Comparison of ENCODE assay signal across 14 cellular contexts in genomic region chr13:35720290-35720689, GRCh38.
DNase-seq lines count a peak whose midpoint lies in the region; ATAC-seq, FAIRE-seq and TF ChIP-seq lines count a peak whose summit lies in the region.
"Had no signal": no experiment of that assay in that cellular context is flagged by ENCODE, and none has a peak within 500 bp of the region (broad histone marks: within the 10 kb centered on the region; RNA-seq: fewer than 3 reads in every experiment).

No MANE protein-coding gene starts in this region.

- no peak for ATAC-seq in heart left ventricle
- peak; percentile 50 for ATAC-seq in left lung
- ATAC-seq in right lobe of liver: no peak
- no peak for ATAC-seq in stimulated activated naive CD8-positive, alpha-beta T cell treated with anti-CD3 and anti-CD28 coated beads, Interleukin-15, amount 100 ng/mL, for 72 hours

- H3K4me1 Mint-ChIP-seq in astrocyte (ENCODE audit: low read depth, unreplicated experiment): no peaks in the 10 kb centered on the region
- H3K4me1 Mint-ChIP-seq in stimulated activated naive CD8-positive, alpha-beta T cell treated with anti-CD3 and anti-CD28 coated beads, Interleukin-15, amount 100 ng/mL, for 72 hours: peaks cover 8% of the 10 kb centered on the region

- no peaks in the 10 kb centered on the region for H3K79me2 ChIP-seq in astrocyte (ENCODE audit: insufficient read depth, low read length)

- H3K4me3 ChIP-seq in left ventricle myocardium inferior: no peak overlapping the region
- H3K4me3 ChIP-seq in heart left ventricle: peak overlapping the region in 1 of 12 donors; percentile 31
- H3K4me3 ChIP-seq in astrocyte (ENCODE audit: insufficient read depth, low read depth, low read length): no peak overlapping the region
- no peak overlapping the region for H3K4me3 ChIP-seq in left lung
- H3K4me3 ChIP-seq in right lobe of liver: no peak overlapping the region
- H3K4me3 ChIP-seq: K562 had no signal

- H3K27ac Mint-ChIP-seq in astrocyte (ENCODE audit: unreplicated experiment): no peak overlapping the region
- H3K27ac Mint-ChIP-seq in stimulated activated naive CD8-positive, alpha-beta T cell treated with anti-CD3 and anti-CD28 coated beads, Interleukin-15, amount 100 ng/mL, for 72 hours: no peak overlapping the region

- intact Hi-C loops in left ventricle myocardium inferior (cut with micrococcal nuclease): no loop called here
- intact Hi-C loops in heart left ventricle (cut with DNase I): loop anchor here in 7 of 10 donors (2.0 to 10.0 kb wide), 11 partner anchors 67 to 545 kb away; no protein-coding TSS in a partner anchor
- intact Hi-C loops in left lung (cut with DNase I): no loop called here
- intact Hi-C loops in right lobe of liver (cut with DNase I): no loop called here

- no peaks in the 10 kb centered on the region for H3K36me3 ChIP-seq in left ventricle myocardium inferior
- no peaks in the 10 kb centered on the region for H3K36me3 ChIP-seq in heart left ventricle
- H3K36me3 ChIP-seq in astrocyte (ENCODE audit: insufficient read depth, low read length): no peaks in the 10 kb centered on the region
- H3K36me3 ChIP-seq in left lung: no peaks in the 10 kb centered on the region
- H3K36me3 ChIP-seq in right lobe of liver: no peaks in the 10 kb centered on the region
- H3K36me3 ChIP-seq: SJCRH30 had no signal

- H3K9me3 ChIP-seq in left ventricle myocardium inferior (replicated peaks) (no peaks in the 10 kb centered on the region), heart left ventricle (no peaks in the 10 kb centered on the region), astrocyte (ENCODE audit: insufficient read depth, low read depth, low read length) (no peaks in the 10 kb centered on the region), left lung (no peaks in the 10 kb centered on the region), right lobe of liver (no peaks in the 10 kb centered on the region)
- H3K9me3 ChIP-seq: Caco-2, SJCRH30 had no signal

- peaks cover 46% of the 10 kb centered on the region for H3K4me1 ChIP-seq in left ventricle myocardium inferior
- peaks cover 0 to 42% (median 24%) of the 10 kb centered on the region in 12 donors for H3K4me1 ChIP-seq in heart left ventricle
- peaks cover 3% of the 10 kb centered on the region for H3K4me1 ChIP-seq in astrocyte (ENCODE audit: insufficient read depth, low read length)
- peaks cover 0 to 9% of the 10 kb centered on the region in 2 donors for H3K4me1 ChIP-seq in left lung
- H3K4me1 ChIP-seq in right lobe of liver: no peaks in the 10 kb centered on the region
- H3K4me1 ChIP-seq: Caco-2, SJCRH30 had no signal

- H3K9me3 Mint-ChIP-seq in astrocyte (ENCODE audit: unreplicated experiment): no peaks in the 10 kb centered on the region
- H3K9me3 Mint-ChIP-seq in stimulated activated naive CD8-positive, alpha-beta T cell treated with anti-CD3 and anti-CD28 coated beads, Interleukin-15, amount 100 ng/mL, for 72 hours: no peaks in the 10 kb centered on the region
- H3K9me3 Mint-ChIP-seq: CD14-positive monocyte had no signal

- H3K9ac ChIP-seq in astrocyte (ENCODE audit: low read length): no peak overlapping the region

- H3K27me3 Mint-ChIP-seq in astrocyte (ENCODE audit: low read depth, unreplicated experiment): peaks cover 8% of the 10 kb centered on the region
- peaks cover 39% of the 10 kb centered on the region for H3K27me3 Mint-ChIP-seq in stimulated activated naive CD8-positive, alpha-beta T cell treated with anti-CD3 and anti-CD28 coated beads, Interleukin-15, amount 100 ng/mL, for 72 hours

- no peak overlapping the region for H3K4me3 Mint-ChIP-seq in astrocyte (ENCODE audit: unreplicated experiment)
- peak overlapping the region in 1 of 2 donors; percentile 58 for H3K4me3 Mint-ChIP-seq in stimulated activated naive CD8-positive, alpha-beta T cell treated with anti-CD3 and anti-CD28 coated beads, Interleukin-15, amount 100 ng/mL, for 72 hours

- H3K27me3 ChIP-seq in left ventricle myocardium inferior (ENCODE audit: low read depth): no peaks in the 10 kb centered on the region
- no peaks in the 10 kb centered on the region for H3K27me3 ChIP-seq in heart left ventricle
- H3K27me3 ChIP-seq in astrocyte (ENCODE audit: insufficient read depth, low read length): no peaks in the 10 kb centered on the region
- H3K27me3 ChIP-seq in left lung: no peaks in the 10 kb centered on the region
- no peaks in the 10 kb centered on the region for H3K27me3 ChIP-seq in right lobe of liver
- H3K27me3 ChIP-seq: SJCRH30 had no signal

- TF ChIP-seq POLR2A in heart left ventricle (IDR thresholded peaks at IDR 0.05): no peak
- no peak for TF ChIP-seq POLR2A in right lobe of liver (IDR thresholded peaks at IDR 0.05)

- H3K4me2 ChIP-seq in astrocyte (ENCODE audit: low read length): peak overlapping the region; percentile 79

- H2AFZ ChIP-seq in astrocyte (ENCODE audit: low read depth, low read length): no peak overlapping the region

- no peak for FAIRE-seq in astrocyte (lab: Jason Lieb, UNC)

- 71 to 89% (median 84%) methylated on average over 5 of the region's 5 CpGs for WGBS in heart left ventricle, 4 donors
- 40% methylated on average over 5 of the region's 5 CpGs for WGBS in right lobe of liver (ENCODE audit: insufficient coverage, low coverage, low lambda C conversion rate, missing lambda C conversion rate)

- TF ChIP-seq CTCF in left ventricle myocardium inferior (IDR thresholded peaks at IDR 0.05; ENCODE audit: borderline replicate concordance): no peak
- TF ChIP-seq CTCF in heart left ventricle (IDR thresholded peaks at IDR 0.05): no peak
- no peak for TF ChIP-seq CTCF in astrocyte (IDR thresholded peaks at IDR 0.05; ENCODE audit: insufficient read depth, low read depth, low read length)
- TF ChIP-seq CTCF in left lung (IDR thresholded peaks at IDR 0.05): no peak
- TF ChIP-seq CTCF in right lobe of liver (IDR thresholded peaks at IDR 0.05): no peak

- H3K36me3 Mint-ChIP-seq in astrocyte (ENCODE audit: low read depth, unreplicated experiment): no peaks in the 10 kb centered on the region
- H3K36me3 Mint-ChIP-seq: CD14-positive monocyte had no signal

- DNase-seq in left ventricle myocardium inferior: no peak
- DNase-seq in heart left ventricle: no peak
- no peak for DNase-seq in astrocyte (ENCODE audit: low read depth)
- DNase-seq in left lung: no peak
- no peak for DNase-seq in NCI-H1048 (lab: John Stamatoyannopoulos, UW)
- no peak for DNase-seq in right lobe of liver
- no peak for DNase-seq in stimulated activated naive CD8-positive, alpha-beta T cell treated with anti-CD3 and anti-CD28 coated beads, Interleukin-15, amount 100 ng/mL, for 72 hours
- DNase-seq in SIG-M5 (lab: John Stamatoyannopoulos, UW): no peak
- DNase-seq: GF-D8, NCI-H2029 had no signal

- H3K27ac ChIP-seq in left ventricle myocardium inferior (replicated peaks) (peak overlapping the region; percentile 88), heart left ventricle (peak overlapping the region in 1 of 12 donors; percentile 15), astrocyte (ENCODE audit: low read depth, low read length) (no peak overlapping the region), left lung (no peak overlapping the region), right lobe of liver (no peak overlapping the region)
- H3K27ac ChIP-seq: SJCRH30 had no signal

- H4K20me1 ChIP-seq in astrocyte (ENCODE audit: insufficient read depth, low read length): no peaks in the 10 kb centered on the region

Comparison
In these comparisons a context has a peak if more than half of its experiments do, and no peak if none do; other contexts are left out.
1. intact Hi-C loops: an anchor here in heart left ventricle (2.0 to 10.0 kb wide); none called in left ventricle myocardium inferior, left lung and right lobe of liver.